In the genomic region with DNA sequence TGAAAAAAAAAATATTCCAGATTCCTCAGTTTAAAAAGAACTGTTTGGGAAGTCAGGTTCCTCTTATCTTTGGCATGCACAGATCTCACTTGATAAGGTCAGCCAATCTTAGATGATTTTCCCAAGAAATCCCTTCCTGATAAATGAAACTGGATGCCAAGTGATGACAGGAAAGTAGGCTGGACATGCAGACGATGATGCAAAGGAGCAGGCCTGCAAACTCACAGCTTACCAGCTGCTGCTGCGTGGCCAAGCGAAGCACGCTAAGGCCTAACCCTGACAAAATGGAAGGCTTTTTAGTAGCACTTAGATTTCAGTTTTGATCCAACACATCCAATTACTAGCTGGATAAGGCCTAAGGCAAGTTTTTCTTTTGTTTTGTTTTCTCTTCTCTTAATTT, we compare ENCODE assay signal across 19 cellular contexts.
"Had no signal": no experiment of that assay in that cellular context is flagged by ENCODE, and none has a peak within 500 bp of the region (broad histone marks: within the 10 kb centered on the region; RNA-seq: fewer than 3 reads in every experiment).

No MANE protein-coding gene starts in this region.

- H3K27ac Mint-ChIP-seq: memory B cell; naive thymus-derived CD4-positive, alpha-beta T cell; neural progenitor cell; T-cell had no signal

- H3K27me3 ChIP-seq: gastroesophageal sphincter, heart left ventricle, neural progenitor cell, pancreas, sigmoid colon had no signal

- H3K9ac ChIP-seq: neural progenitor cell had no signal

- H2AFZ ChIP-seq: neural progenitor cell had no signal

- H3K9me3 Mint-ChIP-seq: memory B cell; naive thymus-derived CD4-positive, alpha-beta T cell; neural progenitor cell; T-cell had no signal

- ATAC-seq: gastroesophageal sphincter; left ventricle myocardium superior; naive thymus-derived CD4-positive, alpha-beta T cell; pancreas; T-cell had no signal

- DNase-seq: activated CD4-positive, alpha-beta T cell treated with anti-CD3 and anti-CD28 coated beads, Interleukin-2, amount 50 U/mL, for 1 hour; activated CD4-positive, CD25-positive, alpha-beta regulatory T cell; activated CD8-positive, alpha-beta memory T cell treated with anti-CD3 and anti-CD28 coated beads, Interleukin-2, amount 50 U/mL, for 4 hours; activated effector memory CD4-positive, alpha-beta T cell treated with anti-CD3 and anti-CD28 coated beads, Interleukin-2, amount 50 U/mL, for 16 hours; activated naive CD4-positive, alpha-beta T cell treated with anti-CD3 and anti-CD28 coated beads, Interleukin-2, amount 50 U/mL, for 16 hours; activated T-cell treated with anti-CD3 and anti-CD28 coated beads, Interleukin-2, amount 50 U/mL, for 48 hours; heart left ventricle; kidney glomerular epithelial cell; left ventricle myocardium superior; naive thymus-derived CD4-positive, alpha-beta T cell; pancreas; sigmoid colon; stimulated activated CD8-positive, alpha-beta memory T cell treated with anti-CD3 and anti-CD28 coated beads, Interleukin-4, amount 100 ng/mL, for 48 hours; stimulated activated naive CD4-positive, alpha-beta T cell; T-cell; T-helper 9 cell had no signal

- H3K4me3 Mint-ChIP-seq: memory B cell; naive thymus-derived CD4-positive, alpha-beta T cell; neural progenitor cell; T-cell had no signal

- H3K9me3 ChIP-seq: gastroesophageal sphincter, heart left ventricle, pancreas, sigmoid colon had no signal

- H3K4me3 ChIP-seq: gastroesophageal sphincter, heart left ventricle, neural progenitor cell, pancreas, sigmoid colon had no signal

- H3K27me3 Mint-ChIP-seq: memory B cell; naive thymus-derived CD4-positive, alpha-beta T cell; T-cell had no signal

- H3K27ac ChIP-seq: gastroesophageal sphincter, heart left ventricle, neural progenitor cell, pancreas, sigmoid colon had no signal

- H3K4me2 ChIP-seq: neural progenitor cell had no signal
